ENCODE assay signal across 9 cellular contexts in the genomic region with DNA sequence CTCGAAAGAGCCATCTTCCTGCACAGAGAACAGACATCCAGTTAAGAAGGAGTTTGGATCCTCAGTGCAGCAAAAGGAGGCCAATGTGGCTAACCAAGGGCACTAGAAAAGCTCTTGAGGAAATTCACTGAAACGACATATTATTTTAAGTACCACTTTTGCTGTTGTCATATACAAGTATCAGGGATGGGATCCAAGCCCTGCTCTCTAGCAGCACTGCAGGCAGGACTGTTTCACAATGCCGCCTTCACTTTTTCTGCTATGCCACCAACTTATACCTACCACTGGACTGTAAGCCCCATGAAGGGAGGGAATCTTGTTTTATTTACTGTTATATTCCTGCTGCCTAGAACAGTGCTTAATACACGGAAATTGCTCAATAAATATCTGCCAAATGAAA.
"Had no signal": no experiment of that assay in that cellular context is flagged by ENCODE, and none has a peak within 500 bp of the region (broad histone marks: within the 10 kb centered on the region; RNA-seq: fewer than 3 reads in every experiment).

No MANE protein-coding gene starts in this region.

- H3K9me3 ChIP-seq: HAP-1 had no signal

- DNase-seq: GM23248, GOT3, H7, H9, HCEC 1CT, HFFc6 had no signal

- ATAC-seq: GM23338, HCT116 had no signal

- H3K4me1 ChIP-seq: HAP-1 had no signal

- H3K27ac Mint-ChIP-seq: GM23338, H9, HFFc6 had no signal

- H3K4me3 ChIP-seq: GM23248, GM23338, HAP-1 had no signal

- H3K4me3 Mint-ChIP-seq: GM23338, H9, HFFc6 had no signal

- H3K27ac ChIP-seq: GM23248 had no signal

- H3K36me3 ChIP-seq: HAP-1 had no signal

- H3K9me3 Mint-ChIP-seq: GM23338, H9, HFFc6 had no signal
